In the genomic region with DNA sequence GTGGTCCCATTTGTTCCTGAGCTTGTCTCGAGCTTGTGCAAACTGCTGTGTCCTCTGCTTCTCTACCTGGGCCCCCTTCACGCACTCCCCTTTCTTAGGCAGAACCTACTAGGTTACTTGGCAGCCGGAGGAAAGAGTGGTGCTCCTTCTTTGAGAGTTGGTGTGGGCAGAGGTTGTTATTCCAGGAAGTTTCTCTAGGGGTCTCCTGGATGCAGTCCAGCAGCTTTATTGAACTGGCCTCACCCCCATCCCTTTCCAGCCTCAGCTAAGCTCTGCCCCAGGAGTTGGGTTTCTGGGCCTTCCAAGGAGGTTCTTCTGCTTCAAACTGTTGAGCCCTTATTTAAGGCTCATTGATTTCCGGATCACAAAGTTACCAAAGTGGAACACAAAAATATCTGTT, we compare ENCODE assay signal across 1 cellular context.
TF ChIP-seq lines count a peak whose summit lies in the region.

No MANE protein-coding gene starts in this region.

TF ChIP-seq in GM23338, 12 proteins besides CTCF, POLR2A, EP300 and RAD21 (continued from another document):
- TF ChIP-seq, protein P1, sequence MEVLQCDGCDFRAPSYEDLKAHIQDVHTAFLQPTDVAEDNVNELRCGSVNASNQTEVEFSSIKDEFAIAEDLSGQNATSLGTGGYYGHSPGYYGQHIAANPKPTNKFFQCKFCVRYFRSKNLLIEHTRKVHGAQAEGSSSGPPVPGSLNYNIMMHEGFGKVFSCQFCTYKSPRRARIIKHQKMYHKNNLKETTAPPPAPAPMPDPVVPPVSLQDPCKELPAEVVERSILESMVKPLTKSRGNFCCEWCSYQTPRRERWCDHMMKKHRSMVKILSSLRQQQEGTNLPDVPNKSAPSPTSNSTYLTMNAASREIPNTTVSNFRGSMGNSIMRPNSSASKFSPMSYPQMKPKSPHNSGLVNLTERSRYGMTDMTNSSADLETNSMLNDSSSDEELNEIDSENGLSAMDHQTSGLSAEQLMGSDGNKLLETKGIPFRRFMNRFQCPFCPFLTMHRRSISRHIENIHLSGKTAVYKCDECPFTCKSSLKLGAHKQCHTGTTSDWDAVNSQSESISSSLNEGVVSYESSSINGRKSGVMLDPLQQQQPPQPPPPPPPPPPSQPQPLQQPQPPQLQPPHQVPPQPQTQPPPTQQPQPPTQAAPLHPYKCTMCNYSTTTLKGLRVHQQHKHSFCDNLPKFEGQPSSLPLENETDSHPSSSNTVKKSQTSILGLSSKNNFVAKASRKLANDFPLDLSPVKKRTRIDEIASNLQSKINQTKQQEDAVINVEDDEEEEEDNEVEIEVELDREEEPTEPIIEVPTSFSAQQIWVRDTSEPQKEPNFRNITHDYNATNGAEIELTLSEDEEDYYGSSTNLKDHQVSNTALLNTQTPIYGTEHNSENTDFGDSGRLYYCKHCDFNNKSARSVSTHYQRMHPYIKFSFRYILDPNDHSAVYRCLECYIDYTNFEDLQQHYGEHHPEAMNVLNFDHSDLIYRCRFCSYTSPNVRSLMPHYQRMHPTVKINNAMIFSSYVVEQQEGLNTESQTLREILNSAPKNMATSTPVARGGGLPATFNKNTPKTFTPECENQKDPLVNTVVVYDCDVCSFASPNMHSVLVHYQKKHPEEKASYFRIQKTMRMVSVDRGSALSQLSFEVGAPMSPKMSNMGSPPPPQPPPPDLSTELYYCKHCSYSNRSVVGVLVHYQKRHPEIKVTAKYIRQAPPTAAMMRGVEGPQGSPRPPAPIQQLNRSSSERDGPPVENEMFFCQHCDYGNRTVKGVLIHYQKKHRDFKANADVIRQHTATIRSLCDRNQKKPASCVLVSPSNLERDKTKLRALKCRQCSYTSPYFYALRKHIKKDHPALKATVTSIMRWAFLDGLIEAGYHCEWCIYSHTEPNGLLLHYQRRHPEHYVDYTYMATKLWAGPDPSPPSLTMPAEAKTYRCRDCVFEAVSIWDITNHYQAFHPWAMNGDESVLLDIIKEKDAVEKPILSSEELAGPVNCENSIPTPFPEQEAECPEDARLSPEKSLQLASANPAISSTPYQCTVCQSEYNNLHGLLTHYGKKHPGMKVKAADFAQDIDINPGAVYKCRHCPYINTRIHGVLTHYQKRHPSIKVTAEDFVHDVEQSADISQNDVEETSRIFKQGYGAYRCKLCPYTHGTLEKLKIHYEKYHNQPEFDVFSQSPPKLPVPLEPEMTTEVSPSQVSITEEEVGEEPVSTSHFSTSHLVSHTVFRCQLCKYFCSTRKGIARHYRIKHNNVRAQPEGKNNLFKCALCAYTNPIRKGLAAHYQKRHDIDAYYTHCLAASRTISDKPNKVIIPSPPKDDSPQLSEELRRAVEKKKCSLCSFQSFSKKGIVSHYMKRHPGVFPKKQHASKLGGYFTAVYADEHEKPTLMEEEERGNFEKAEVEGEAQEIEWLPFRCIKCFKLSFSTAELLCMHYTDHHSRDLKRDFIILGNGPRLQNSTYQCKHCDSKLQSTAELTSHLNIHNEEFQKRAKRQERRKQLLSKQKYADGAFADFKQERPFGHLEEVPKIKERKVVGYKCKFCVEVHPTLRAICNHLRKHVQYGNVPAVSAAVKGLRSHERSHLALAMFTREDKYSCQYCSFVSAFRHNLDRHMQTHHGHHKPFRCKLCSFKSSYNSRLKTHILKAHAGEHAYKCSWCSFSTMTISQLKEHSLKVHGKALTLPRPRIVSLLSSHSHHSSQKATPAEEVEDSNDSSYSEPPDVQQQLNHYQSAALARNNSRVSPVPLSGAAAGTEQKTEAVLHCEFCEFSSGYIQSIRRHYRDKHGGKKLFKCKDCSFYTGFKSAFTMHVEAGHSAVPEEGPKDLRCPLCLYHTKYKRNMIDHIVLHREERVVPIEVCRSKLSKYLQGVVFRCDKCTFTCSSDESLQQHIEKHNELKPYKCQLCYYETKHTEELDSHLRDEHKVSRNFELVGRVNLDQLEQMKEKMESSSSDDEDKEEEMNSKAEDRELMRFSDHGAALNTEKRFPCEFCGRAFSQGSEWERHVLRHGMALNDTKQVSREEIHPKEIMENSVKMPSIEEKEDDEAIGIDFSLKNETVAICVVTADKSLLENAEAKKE (CRISPR knock-in tag; IDR thresholded peaks at IDR 0.05) = no peak
- TF ChIP-seq JUNB (IDR thresholded peaks at IDR 0.05; ENCODE audit: unreplicated experiment) (no peak), CREB1 (CRISPR knock-in tag; IDR thresholded peaks at IDR 0.05; ENCODE audit: low read depth) (no peak), POLR2AphosphoS5 (IDR thresholded peaks at IDR 0.05; ENCODE audit: low read depth) (no peak), EZH2phosphoT487 (IDR thresholded peaks at IDR 0.05; ENCODE audit: unreplicated experiment) (no peak)
- TF ChIP-seq, protein P2, sequence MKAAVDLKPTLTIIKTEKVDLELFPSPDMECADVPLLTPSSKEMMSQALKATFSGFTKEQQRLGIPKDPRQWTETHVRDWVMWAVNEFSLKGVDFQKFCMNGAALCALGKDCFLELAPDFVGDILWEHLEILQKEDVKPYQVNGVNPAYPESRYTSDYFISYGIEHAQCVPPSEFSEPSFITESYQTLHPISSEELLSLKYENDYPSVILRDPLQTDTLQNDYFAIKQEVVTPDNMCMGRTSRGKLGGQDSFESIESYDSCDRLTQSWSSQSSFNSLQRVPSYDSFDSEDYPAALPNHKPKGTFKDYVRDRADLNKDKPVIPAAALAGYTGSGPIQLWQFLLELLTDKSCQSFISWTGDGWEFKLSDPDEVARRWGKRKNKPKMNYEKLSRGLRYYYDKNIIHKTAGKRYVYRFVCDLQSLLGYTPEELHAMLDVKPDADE (IDR thresholded peaks at IDR 0.05) = no peak
